In the genomic region with DNA sequence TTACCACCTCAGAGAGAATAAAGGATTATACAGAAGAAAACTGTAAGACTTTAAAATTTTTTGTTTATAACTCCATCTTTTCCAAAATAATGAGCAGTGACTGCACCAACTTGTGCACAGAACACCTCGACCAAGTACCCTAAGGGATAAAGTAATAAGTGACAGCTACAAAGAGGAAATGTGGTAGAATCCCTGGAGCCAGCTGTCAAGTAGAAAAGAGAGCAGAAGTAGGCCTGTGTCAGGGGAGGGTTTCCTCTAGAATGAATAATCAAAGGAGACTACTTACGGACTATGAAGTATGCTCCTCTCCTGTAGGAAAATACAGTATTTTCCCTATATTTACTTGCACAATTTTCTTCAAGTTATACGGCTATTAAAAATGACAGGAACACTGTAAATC, we compare ENCODE assay signal across 8 cellular contexts. TPM values are rescaled to one million over a fixed set of nuclear protein-coding genes. Genes with fewer than 3 reads are reported as not detected.
DNase-seq lines count a peak whose midpoint lies in the region; ATAC-seq, FAIRE-seq and TF ChIP-seq lines count a peak whose summit lies in the region.

No MANE protein-coding gene starts in this region.

- ATAC-seq in GM21367 (IDR thresholded peaks at IDR 0.05; ENCODE audit: unreplicated experiment) = no peak

- peaks cover 18% of the 10 kb centered on the region for H4K20me1 ChIP-seq in OCI-LY7 (ENCODE audit: insufficient read depth, low read length)

- H3K27ac ChIP-seq in OCI-LY7 (ENCODE audit: low read depth, low read length, poor library complexity, severe bottlenecking) (no peak overlapping the region), epithelial cell of prostate (peak overlapping the region; percentile 57)

- H3K79me2 ChIP-seq in OCI-LY7 (ENCODE audit: insufficient read depth, low read depth, low read length) = peaks cover 42% of the 10 kb centered on the region

- H3K9me2 ChIP-seq in OCI-LY7 (ENCODE audit: insufficient read depth, low read length) = no peaks in the 10 kb centered on the region

- H3K4me3 ChIP-seq in OCI-LY7 (ENCODE audit: low read depth, low read length, poor library complexity, severe bottlenecking) (peak overlapping the region; percentile 100), retinal pigment epithelial cell (ENCODE audit: low read length) (peak overlapping the region; percentile 97)

- CTCF ChIA-PET in OCI-LY7 (lab: Charles Lee; ENCODE audit: unreplicated experiment) = no interaction called here

- TF ChIP-seq CTCF in OCI-LY7 (conservative IDR thresholded peaks at IDR 0.05; ENCODE audit: low read length) (no peak), retinal pigment epithelial cell (conservative IDR thresholded peaks at IDR 0.05; ENCODE audit: low read depth, low read length) (no peak)

- FAIRE-seq in GM18507 (lab: Jason Lieb, UNC) = peak; percentile 83

- peak overlapping the region; percentile 76 for H3K4me2 ChIP-seq in OCI-LY7 (ENCODE audit: low read length)

- POLR2A ChIA-PET in OCI-LY7 (lab: Charles Lee) = interaction anchor here (0.9 kb wide), 1 partner anchor 8 kb away, joined by 4 read pairs; no protein-coding TSS in a partner anchor

- H3K4me1 ChIP-seq in OCI-LY7 (ENCODE audit: insufficient read depth, low read length, poor library complexity, severe bottlenecking) = peaks cover 13% of the 10 kb centered on the region

- no peaks in the 10 kb centered on the region for H3K9me3 ChIP-seq in OCI-LY7 (ENCODE audit: low read length)

- no TSS peak for BruUV-seq in OCI-LY7 (replicated peaks; lab: Mats Ljungman, UMichigan)

- no peak for DNase-seq in GM18507 (ENCODE audit: extremely low spot score, insufficient read length, low read depth)
- DNase-seq in OCI-LY7 (ENCODE audit: low spot score) = peak; percentile 26
- no peak for DNase-seq in epithelial cell of prostate (ENCODE audit: low read depth, low spot score)
- no peak for DNase-seq in retinal pigment epithelial cell (ENCODE audit: low read depth)
- DNase-seq in stimulated activated CD4-positive, alpha-beta T cell treated with anti-CD3 and anti-CD28 coated beads, Interleukin-4, amount 100 ng/mL, for 24 hours = no peak
- DNase-seq in SW 1271 (lab: John Stamatoyannopoulos, UW) = no peak
- no peak for DNase-seq in globus pallidus (ENCODE audit: low spot score)

- peaks cover 55% of the 10 kb centered on the region for H3K36me3 ChIP-seq in OCI-LY7 (ENCODE audit: insufficient read depth, low read length)

- intact Hi-C loops in OCI-LY7 (cut with micrococcal nuclease; ENCODE audit: unreplicated experiment) = loop anchor here (5.0 kb wide), 2 partner anchors 127 to 297 kb away; partner anchors contain the start of gene RPS6KA3

- H2AFZ ChIP-seq in OCI-LY7 (ENCODE audit: low read length) = no peak overlapping the region

RNA-seq across cellular contexts. Expression of gene EIF1AX, which starts 1.2 kb away (rescaled TPM):
- total RNA-seq in OCI-LY7 (2014; rRNA removed; shearing (Covaris generic)) = 27.3 and 27.5 TPM in 2 replicates
- 98.5 and 103 TPM in 2 replicates for total RNA-seq in OCI-LY7 (2022)

RNA-seq across cellular contexts. Expression of gene MAP7D2, which starts 23.7 kb away (rescaled TPM):
- not detected in 2 replicates for total RNA-seq in OCI-LY7 (2014; rRNA removed; shearing (Covaris generic))
- 0.13 TPM in 1 of 2 replicates, not detected in the other for total RNA-seq in OCI-LY7 (2022)
